Comparison of ENCODE assay signal across 8 cellular contexts in the genomic region with DNA sequence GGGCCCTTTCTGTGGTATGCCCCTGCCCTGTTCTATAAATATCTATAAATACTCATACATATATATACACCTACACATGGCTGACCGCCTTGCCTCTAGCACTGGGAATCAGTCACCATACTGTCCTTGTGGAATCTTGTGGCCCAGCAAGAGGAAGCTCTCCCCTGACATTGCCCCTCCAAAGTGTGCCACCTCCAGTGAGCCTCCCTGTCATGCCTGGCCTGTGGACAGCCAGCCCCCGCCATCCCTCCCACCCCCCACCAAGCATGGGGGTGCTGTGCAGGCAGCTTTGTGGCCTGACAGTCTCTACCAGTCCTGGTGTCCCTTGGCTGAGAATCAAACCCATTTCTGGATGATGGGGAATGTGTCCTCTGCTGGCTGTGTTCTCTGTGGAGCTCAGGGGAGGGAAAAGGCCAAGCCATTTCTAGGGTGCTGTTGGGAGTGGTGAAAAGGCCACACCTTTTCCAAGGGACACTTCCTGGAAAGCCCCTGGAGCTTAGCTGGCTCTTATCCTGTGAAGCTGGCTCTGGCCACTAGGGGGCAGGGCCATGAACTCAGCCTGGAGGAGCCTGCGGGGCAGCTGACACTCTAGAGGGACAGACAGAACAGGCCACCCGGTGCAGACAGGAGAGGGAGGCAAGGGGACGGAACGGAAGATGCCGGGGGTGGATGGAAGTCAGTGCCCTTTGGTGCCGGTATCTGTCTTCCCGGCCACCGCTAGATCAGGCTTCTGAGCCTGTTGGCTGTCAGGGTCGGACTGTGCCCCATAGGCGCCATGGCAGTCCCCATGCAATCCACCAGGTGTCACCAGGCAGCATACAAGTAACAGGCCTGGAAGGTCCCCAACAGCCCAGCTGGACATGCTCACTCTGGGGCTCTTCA.
DNase-seq lines count a peak whose midpoint lies in the region; ATAC-seq and TF ChIP-seq lines count a peak whose summit lies in the region.
"Not testable (repeated sequence)": the region's sequence is repeated elsewhere in the genome, so short reads cannot be mapped to it uniquely, and the experiment has no call there.

No MANE protein-coding gene starts in this region.

- peak overlapping the region; percentile 11 to 38 for H3K27ac Mint-ChIP-seq in activated naive CD4-positive, alpha-beta T cell treated with anti-CD3 and anti-CD28 coated beads, Interleukin-2, amount 50 U/mL, for 72 hours

- ATAC-seq in activated naive CD4-positive, alpha-beta T cell treated with anti-CD3 and anti-CD28 coated beads, Interleukin-2, amount 50 U/mL, for 72 hours, result peak; percentile 81 to 85

- not testable (repeated sequence) for H3K36me3 Mint-ChIP-seq in activated naive CD4-positive, alpha-beta T cell treated with anti-CD3 and anti-CD28 coated beads, Interleukin-2, amount 50 U/mL, for 72 hours

- H3K36me3 ChIP-seq in H7 (replicated peaks; ENCODE audit: control insufficient read depth, insufficient read depth, low read length), result not testable (repeated sequence)

- H3K27me3 ChIP-seq in H7 (ENCODE audit: control insufficient read depth, insufficient read depth, low read length), result not testable (repeated sequence)

- H3K9me3 Mint-ChIP-seq in activated naive CD4-positive, alpha-beta T cell treated with anti-CD3 and anti-CD28 coated beads, Interleukin-2, amount 50 U/mL, for 72 hours, result not testable (repeated sequence)

- peak; percentile 56 for TF ChIP-seq CTCF in AG10803 (conservative IDR thresholded peaks at IDR 0.05; ENCODE audit: low read length)

- H3K4me3 ChIP-seq in AG10803 (ENCODE audit: low read length), result peak overlapping the region; percentile 56
- H3K4me3 ChIP-seq in H7 (ENCODE audit: insufficient read depth, low read depth, low read length), result peak overlapping the region; percentile 38

- DNase-seq in AG10803 (ENCODE audit: low read depth) (peak; percentile 78), H7 (peak; percentile 79), NCI-H2107 (lab: John Stamatoyannopoulos, UW) (peak; percentile 37), T-helper 22 cell (ENCODE audit: low read depth) (peak; percentile 50), fibroblast of the conjunctiva (ENCODE audit: low read depth) (peak; percentile 65), middle frontal gyrus (ENCODE audit: extremely low spot score, low spot score) (peak; percentile 3)
- peak; percentile 78 to 82 for DNase-seq in activated naive CD4-positive, alpha-beta T cell treated with anti-CD3 and anti-CD28 coated beads, Interleukin-2, amount 50 U/mL, for 72 hours (ENCODE audit: low spot score in 2 of 2)
- DNase-seq in stimulated activated CD4-positive, alpha-beta T cell treated with anti-CD3 and anti-CD28 coated beads, Interleukin-4, amount 100 ng/mL, for 1 hour, result peak; percentile 75

Comparison
In these comparisons a context has a peak if more than half of its experiments do, and no peak if none do; other contexts are left out.
1. Peak in every context shown above with its lines: DNase-seq, ATAC-seq and H3K4me3 ChIP-seq.
2. DNase-seq: peak in every context shown above with its lines; median percentile 80 in activated naive CD4-positive, alpha-beta T cell treated with anti-CD3 and anti-CD28 coated beads, Interleukin-2, amount 50 U/mL, for 72 hours; 79 in H7; 78 in AG10803; 75 in stimulated activated CD4-positive, alpha-beta T cell treated with anti-CD3 and anti-CD28 coated beads, Interleukin-4, amount 100 ng/mL, for 1 hour; 65 in fibroblast of the conjunctiva; 50 in T-helper 22 cell; 37 in NCI-H2107; 3 in middle frontal gyrus.